26 cellular contexts compared by ENCODE assay signal in the genomic region with DNA sequence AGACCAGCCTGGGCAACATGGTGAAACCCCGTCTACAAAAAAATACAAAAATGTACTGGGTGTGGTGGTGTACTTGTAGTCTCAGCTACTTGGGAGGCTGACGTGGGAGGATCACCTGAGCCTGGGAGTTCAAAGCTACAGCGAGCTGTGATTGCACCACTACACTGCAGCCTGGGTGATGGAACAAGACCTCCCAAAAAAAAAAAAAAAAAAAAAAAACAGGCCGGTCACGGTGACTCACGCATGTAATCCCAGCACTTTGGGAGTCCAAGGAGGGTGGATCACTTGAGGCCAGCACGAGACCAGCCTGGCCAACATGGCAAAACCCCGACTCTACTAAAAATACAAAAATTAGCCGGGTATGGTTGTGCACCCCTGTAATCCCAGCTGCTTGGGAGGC.
"Had no signal": no experiment of that assay in that cellular context is flagged by ENCODE, and none has a peak within 500 bp of the region (broad histone marks: within the 10 kb centered on the region; RNA-seq: fewer than 3 reads in every experiment).

No MANE protein-coding gene starts in this region.

- H3K36me3 ChIP-seq: brain microvascular endothelial cell had no signal

- H3K27me3 ChIP-seq: brain microvascular endothelial cell had no signal

- H3K27ac ChIP-seq: brain microvascular endothelial cell, SK-N-MC, VCaP had no signal

- ATAC-seq: activated CD4-positive, alpha-beta T cell treated with anti-CD3 and anti-CD28 coated beads for 36 hours; activated T-helper 17 cell treated with anti-CD3 and anti-CD28 coated beads, Interleukin-2, amount 50 U/mL, for 72 hours; T-cell had no signal

- FAIRE-seq: TTC549 had no signal

- H3K4me3 ChIP-seq: SK-N-MC had no signal

- DNase-seq: activated CD4-positive, alpha-beta memory T cell treated with anti-CD3 and anti-CD28 coated beads, Interleukin-2, amount 10 ng/mL, durations not matched to agents 7 days and 5 days; activated CD4-positive, alpha-beta T cell treated with anti-CD3 and anti-CD28 coated beads for 36 hours; activated CD4-positive, alpha-beta T cell treated with anti-CD3 and anti-CD28 coated beads, Interleukin-2, amount 50 U/mL, for 1 hour; activated CD4-positive, CD25-positive, alpha-beta regulatory T cell; activated gamma-delta T cell; activated naive CD4-positive, alpha-beta T cell treated with anti-CD3 and anti-CD28 coated beads for 36 hours; activated T-cell treated with anti-CD3 and anti-CD28 coated beads for 4 hours; activated T-cell treated with anti-CD3 and anti-CD28 coated beads, Interleukin-2, amount 50 U/mL, for 48 hours; brain microvascular endothelial cell; caudate nucleus; Kasumi-1; NCI-H1092; NCI-H1417; NCI-H1930; NCI-H2171 treated with DMSO at 0.1 percent for 48 hours; NCI-H345; NCI-H510A; NCI-H526 treated with DMSO at 0.1 percent for 48 hours; NCI-H82; T-cell; T-helper 2 cell; T1000 had no signal
